ENCODE assay signal across 8 cellular contexts in the genomic region with DNA sequence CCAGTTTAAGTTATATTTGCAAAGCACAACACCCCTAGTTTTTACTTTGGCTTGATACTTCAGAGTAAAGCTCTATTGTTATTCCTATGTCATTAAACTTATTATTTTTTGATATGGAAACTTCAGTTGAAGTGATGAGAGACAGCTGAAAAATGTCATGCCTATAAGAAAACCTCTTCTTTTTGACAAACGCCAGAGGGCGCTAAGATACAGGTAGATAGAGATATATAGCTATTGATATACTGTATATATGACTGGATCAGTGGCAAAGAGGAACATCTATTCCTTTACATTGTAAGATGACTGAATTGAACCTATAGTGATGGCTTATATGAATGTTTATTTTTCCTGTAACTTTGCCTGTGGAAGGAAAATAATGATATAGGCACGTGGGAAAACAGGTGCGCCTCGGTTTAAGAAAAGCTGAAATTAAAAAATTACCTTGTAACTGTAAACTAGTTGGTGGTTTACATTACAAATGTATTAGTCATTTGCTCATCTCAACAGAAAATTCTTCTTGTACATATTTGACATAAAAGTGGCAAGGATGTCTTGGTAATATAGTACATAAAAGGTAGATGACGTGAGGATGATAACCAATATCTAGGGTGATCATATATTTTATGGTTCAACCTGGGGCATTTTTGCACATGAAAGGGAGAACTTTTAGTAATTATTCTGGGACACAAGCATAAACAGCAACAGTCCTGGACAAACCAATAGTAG.
DNase-seq lines count a peak whose midpoint lies in the region; ATAC-seq and TF ChIP-seq lines count a peak whose summit lies in the region.

No MANE protein-coding gene starts in this region.

- H3K4me3 Mint-ChIP-seq in activated naive CD8-positive, alpha-beta T cell treated with anti-CD3 and anti-CD28 coated beads, Interleukin-2, amount 10 ng/mL, durations not matched to agents 7 days and 5 days = no peak overlapping the region

- peaks cover 2% of the 10 kb centered on the region for H3K4me1 Mint-ChIP-seq in activated naive CD8-positive, alpha-beta T cell treated with anti-CD3 and anti-CD28 coated beads, Interleukin-2, amount 10 ng/mL, durations not matched to agents 7 days and 5 days

- H3K9me3 Mint-ChIP-seq in activated naive CD8-positive, alpha-beta T cell treated with anti-CD3 and anti-CD28 coated beads, Interleukin-2, amount 10 ng/mL, durations not matched to agents 7 days and 5 days = no peaks in the 10 kb centered on the region

- H3K27me3 Mint-ChIP-seq in activated naive CD8-positive, alpha-beta T cell treated with anti-CD3 and anti-CD28 coated beads, Interleukin-2, amount 10 ng/mL, durations not matched to agents 7 days and 5 days = peaks cover 58% of the 10 kb centered on the region

- ATAC-seq in GM21423 (IDR thresholded peaks at IDR 0.05; ENCODE audit: unreplicated experiment) (peak; percentile 67), sciatic nerve (peak; percentile 65)
- ATAC-seq in activated naive CD8-positive, alpha-beta T cell treated with anti-CD3 and anti-CD28 coated beads, Interleukin-2, amount 10 ng/mL, durations not matched to agents 7 days and 5 days (ENCODE audit: low read depth) = peak; percentile 75

- H3K4me3 ChIP-seq in left ventricle myocardium inferior = no peak overlapping the region

- peaks cover 66% of the 10 kb centered on the region for H3K36me3 ChIP-seq in left ventricle myocardium inferior

- TF ChIP-seq CTCF in left ventricle myocardium inferior (IDR thresholded peaks at IDR 0.05; ENCODE audit: borderline replicate concordance) = peak; percentile 82

- POLR2A ChIA-PET in activated naive CD8-positive, alpha-beta T cell treated with anti-CD3 and anti-CD28 coated beads, Interleukin-2, amount 10 ng/mL, durations not matched to agents 7 days and 5 days (lab: Charles Lee) = no interaction called here

- intact Hi-C loops in left ventricle myocardium inferior (cut with micrococcal nuclease) (loop anchor here (5.0 to 10.0 kb wide), 2 partner anchors 75 to 132 kb away; a partner anchor contains a TSS), sciatic nerve (cut with DNase I) (no loop called here)

- peaks cover 23% of the 10 kb centered on the region for H3K4me1 ChIP-seq in left ventricle myocardium inferior

- peak overlapping the region; percentile 33 for H3K27ac ChIP-seq in left ventricle myocardium inferior (replicated peaks)

- H3K27ac Mint-ChIP-seq in activated naive CD8-positive, alpha-beta T cell treated with anti-CD3 and anti-CD28 coated beads, Interleukin-2, amount 10 ng/mL, durations not matched to agents 7 days and 5 days = no peak overlapping the region

- no peaks in the 10 kb centered on the region for H3K27me3 ChIP-seq in left ventricle myocardium inferior (ENCODE audit: low read depth)

- DNase-seq in Daoy (ENCODE audit: low read depth) (peak; percentile 80), HuH-7 (ENCODE audit: low spot score) (peak; percentile 31), NOMO-1 (lab: John Stamatoyannopoulos, UW; ENCODE audit: unreplicated experiment in 2 of 2) (peak; percentile 5 to 69), left ventricle myocardium inferior (no peak), sciatic nerve (ENCODE audit: low spot score) (no peak), HK-2 (ENCODE audit: unreplicated experiment) (no peak)
- DNase-seq in activated naive CD8-positive, alpha-beta T cell treated with anti-CD3 and anti-CD28 coated beads, Interleukin-2, amount 10 ng/mL, durations not matched to agents 7 days and 5 days = no peak

- H3K36me3 Mint-ChIP-seq in activated naive CD8-positive, alpha-beta T cell treated with anti-CD3 and anti-CD28 coated beads, Interleukin-2, amount 10 ng/mL, durations not matched to agents 7 days and 5 days = no peaks in the 10 kb centered on the region

- H3K9me3 ChIP-seq in left ventricle myocardium inferior (replicated peaks) = no peaks in the 10 kb centered on the region

Comparison
In these comparisons a context has a peak if more than half of its experiments do, and no peak if none do; other contexts are left out.
1. DNase-seq: peak in Daoy (single experiment), HuH-7 (single experiment) and NOMO-1 (2 of 2); none in activated naive CD8-positive, alpha-beta T cell treated with anti-CD3 and anti-CD28 coated beads, Interleukin-2, amount 10 ng/mL, durations not matched to agents 7 days and 5 days (single experiment), left ventricle myocardium inferior (single experiment), sciatic nerve (single experiment) and HK-2 (single experiment).
2. Peak in every context shown above with its lines, with median percentiles within 50 percentile points of each other: ATAC-seq.